9 cellular contexts compared by ENCODE assay signal in the genomic region with DNA sequence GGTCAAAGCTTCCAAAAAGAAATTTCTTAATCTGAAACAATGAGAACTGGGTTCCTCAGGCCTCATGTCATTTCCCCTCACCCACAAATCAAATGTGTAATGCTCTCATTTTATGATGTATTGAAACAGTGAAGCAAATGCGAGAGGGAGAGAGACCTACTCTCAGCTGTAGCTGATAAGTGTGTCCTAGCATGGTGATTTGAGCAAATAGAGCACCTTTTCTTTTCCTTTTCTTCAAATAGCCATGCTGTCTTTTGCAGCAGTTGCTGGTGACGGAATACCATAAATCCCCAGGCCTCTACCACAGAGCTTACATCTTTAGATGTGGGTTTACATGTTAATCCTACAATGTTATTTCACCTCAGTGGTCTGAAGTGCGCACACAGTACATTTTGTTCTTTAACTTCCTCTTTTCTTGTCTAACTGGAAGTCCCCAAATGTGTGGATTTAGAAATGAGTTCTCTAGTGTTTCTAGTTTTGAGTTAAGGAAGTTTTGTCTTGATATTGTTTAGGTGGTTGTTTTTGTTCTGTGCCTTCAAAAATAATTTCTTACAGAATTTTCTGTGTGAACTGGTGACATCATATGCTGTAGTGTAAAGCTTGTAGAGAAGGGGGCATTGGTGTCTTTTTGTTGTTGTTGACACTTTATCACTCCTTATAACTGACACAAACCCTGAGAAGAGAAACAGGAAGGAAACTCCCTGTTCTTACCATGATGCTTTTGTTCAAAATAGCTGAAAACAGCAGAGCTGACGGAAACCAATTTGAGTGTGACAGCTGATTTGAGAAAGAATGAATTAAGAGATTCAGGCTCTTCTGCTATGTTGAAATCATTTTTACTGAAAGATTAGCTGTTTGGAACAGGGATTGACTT. TPM values are rescaled to one million over a fixed set of nuclear protein-coding genes. Genes with fewer than 3 reads are reported as not detected.
DNase-seq lines count a peak whose midpoint lies in the region; ATAC-seq, FAIRE-seq and TF ChIP-seq lines count a peak whose summit lies in the region.
"Had no signal": no experiment of that assay in that cellular context is flagged by ENCODE, and none has a peak within 500 bp of the region (broad histone marks: within the 10 kb centered on the region; RNA-seq: fewer than 3 reads in every experiment).

No MANE protein-coding gene starts in this region.

- TF ChIP-seq POLR2A in esophagus muscularis mucosa (IDR thresholded peaks at IDR 0.05; ENCODE audit: low read depth): no peak
- TF ChIP-seq POLR2A in H54 (IDR thresholded peaks at IDR 0.05; ENCODE audit: low read depth, low read length): no peak

- TF ChIP-seq CTCF in VCaP (conservative IDR thresholded peaks at IDR 0.05): no peak
- no peak for TF ChIP-seq CTCF in esophagus muscularis mucosa (IDR thresholded peaks at IDR 0.05)

- H3K9ac ChIP-seq in skeletal muscle tissue (ENCODE audit: low read depth in 1 of 3, low read length in 3 of 3): peak overlapping the region in 1 of 3 donors; percentile 4

- ATAC-seq in HG03432 (IDR thresholded peaks at IDR 0.05; ENCODE audit: unreplicated experiment): peak; percentile 67

- 77% methylated on average over 4 of the region's 4 CpGs for WGBS in esophagus muscularis mucosa

- peaks cover 24 to 67% (median 51%) of the 10 kb centered on the region in 4 donors for H3K4me1 ChIP-seq in esophagus muscularis mucosa
- peaks cover 7 to 35% (median 12%) of the 10 kb centered on the region in 3 donors for H3K4me1 ChIP-seq in skeletal muscle tissue (ENCODE audit: control insufficient read depth in 3 of 3, insufficient read depth in 3 of 3, low read length in 3 of 3)

- peak overlapping the region; percentile 90 for H3K27ac ChIP-seq in VCaP
- peak overlapping the region; percentile 60 to 78 (median 69) for H3K27ac ChIP-seq in esophagus muscularis mucosa (replicated peaks in 1 of 4)
- peak overlapping the region; percentile 71 for H3K27ac ChIP-seq in skeletal muscle tissue (ENCODE audit: low read depth, low read length)

- no peak for FAIRE-seq in H54 (lab: Jason Lieb, UNC)
- FAIRE-seq: endometrium had no signal

- no peaks in the 10 kb centered on the region for H3K27me3 ChIP-seq in esophagus muscularis mucosa
- H3K27me3 ChIP-seq in skeletal muscle tissue (ENCODE audit: control insufficient read depth in 3 of 3, insufficient read depth in 3 of 3, low read length in 3 of 3): no peaks in the 10 kb centered on the region

- peak; percentile 34 to 53 (median 42) for DNase-seq in stimulated activated CD4-positive, alpha-beta T cell treated with anti-CD3 and anti-CD28 coated beads, Interleukin-12 subunit alpha, Interleukin-12 subunit beta, amount 100 ng/mL, for 48 hours (ENCODE audit: low read depth in 2 of 3, low spot score in 1 of 3)
- no peak for DNase-seq in stimulated activated CD4-positive, alpha-beta T cell treated with anti-CD3 and anti-CD28 coated beads, Interleukin-2, amount 100 ng/mL, for 48 hours
- no peak for DNase-seq in esophagus muscularis mucosa (ENCODE audit: extremely low spot score)
- DNase-seq in RKO (ENCODE audit: low spot score): no peak
- no peak for DNase-seq in H54 (ENCODE audit: insufficient read length, low spot score)

- TF ChIP-seq EP300 in esophagus muscularis mucosa (IDR thresholded peaks at IDR 0.05): no peak

- intact Hi-C loops in esophagus muscularis mucosa (cut with DNase I): no loop called here

- H3K4me3 ChIP-seq in esophagus muscularis mucosa (peak overlapping the region in 1 of 4 donors; percentile 1), skeletal muscle tissue (ENCODE audit: low read length in 3 of 3) (no peak overlapping the region)

- H3K9me3 ChIP-seq in esophagus muscularis mucosa: no peaks in the 10 kb centered on the region
- no peaks in the 10 kb centered on the region for H3K9me3 ChIP-seq in skeletal muscle tissue (ENCODE audit: control insufficient read depth in 3 of 3, low read length in 3 of 3)

- H3K36me3 ChIP-seq in esophagus muscularis mucosa: no peaks in the 10 kb centered on the region
- H3K36me3 ChIP-seq in skeletal muscle tissue (ENCODE audit: control insufficient read depth in 3 of 3, insufficient read depth in 3 of 3, low read length in 3 of 3): no peaks in the 10 kb centered on the region

RNA-seq across cellular contexts. Expression of gene SMAP2, which starts 12.1 kb away (rescaled TPM):
- total RNA-seq in esophagus muscularis mucosa (10 to 100 TPM; 20.7 to 39.3 (median 29.2) TPM), skeletal muscle tissue (9.9 TPM)

Comparison
In these comparisons a context has a peak if more than half of its experiments do, and no peak if none do; other contexts are left out.
1. DNase-seq: peak in stimulated activated CD4-positive, alpha-beta T cell treated with anti-CD3 and anti-CD28 coated beads, Interleukin-12 subunit alpha, Interleukin-12 subunit beta, amount 100 ng/mL, for 48 hours (3 of 3); none in stimulated activated CD4-positive, alpha-beta T cell treated with anti-CD3 and anti-CD28 coated beads, Interleukin-2, amount 100 ng/mL, for 48 hours (0 of 2), esophagus muscularis mucosa (single experiment), RKO (single experiment) and H54 (single experiment).
2. Peak in every context shown above with its lines, with median percentiles within 50 percentile points of each other: H3K27ac ChIP-seq.